In the genomic region with DNA sequence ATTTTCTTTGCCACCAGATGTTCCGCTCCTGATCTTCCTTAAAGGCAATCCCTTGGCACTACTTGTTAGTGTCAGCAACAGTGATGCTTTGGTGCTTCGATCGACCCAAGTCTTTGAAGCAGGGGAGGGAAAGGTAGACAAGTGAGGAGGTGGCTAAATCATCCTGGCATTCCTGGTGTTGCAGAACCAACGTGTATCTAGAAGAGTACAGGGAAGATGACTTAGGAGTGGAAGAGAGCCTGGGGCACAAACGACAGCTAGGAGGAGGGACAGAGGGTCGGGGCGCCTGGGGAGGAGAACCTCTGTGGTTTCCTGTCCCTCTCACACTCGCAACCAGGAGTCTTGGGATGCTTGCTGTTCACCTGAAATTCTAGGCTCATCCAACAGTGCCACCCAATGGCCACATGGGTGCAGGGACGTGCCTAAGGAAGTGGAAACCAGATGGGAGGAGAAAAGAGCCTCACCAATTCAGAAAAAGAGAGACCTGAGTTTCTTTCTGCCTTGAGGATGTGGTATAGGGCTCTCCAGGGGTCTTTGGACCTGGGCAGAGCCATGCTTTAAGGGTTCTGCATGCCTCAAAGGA, we compare ENCODE assay signal across 8 cellular contexts. TPM values are rescaled to one million over a fixed set of nuclear protein-coding genes. Genes with fewer than 3 reads are reported as not detected.
DNase-seq lines count a peak whose midpoint lies in the region; ATAC-seq, FAIRE-seq and TF ChIP-seq lines count a peak whose summit lies in the region.

No MANE protein-coding gene starts in this region.

- H3K27ac ChIP-seq in SU-DHL-6 (ENCODE audit: low read depth, low read length), result no peak overlapping the region

- H3K4me3 ChIP-seq in SU-DHL-6 (ENCODE audit: insufficient read depth, low read length, poor library complexity, severe bottlenecking) (no peak overlapping the region), bronchial epithelial cell (ENCODE audit: low read depth, low read length) (no peak overlapping the region)

- no peaks in the 10 kb centered on the region for H3K9me3 ChIP-seq in SU-DHL-6 (ENCODE audit: insufficient read depth, low read length)

- TF ChIP-seq CTCF in SU-DHL-6 (IDR thresholded peaks at IDR 0.05; ENCODE audit: insufficient read depth, low read length, poor library complexity, severe bottlenecking), result peak; percentile 84
- TF ChIP-seq CTCF in bronchial epithelial cell (IDR thresholded peaks at IDR 0.05; ENCODE audit: insufficient read depth, low read length, severe bottlenecking), result peak; percentile 87

- FAIRE-seq in bronchial epithelial cell (lab: Jason Lieb, UNC), result no peak

- H3K4me2 ChIP-seq in SU-DHL-6 (ENCODE audit: low read depth, low read length, poor library complexity, severe bottlenecking), result no peak overlapping the region

- no peak overlapping the region for H2AFZ ChIP-seq in SU-DHL-6 (ENCODE audit: low read depth, low read length, severe bottlenecking)

- H3K36me3 ChIP-seq in SU-DHL-6 (ENCODE audit: low read length) (no peaks in the 10 kb centered on the region), bronchial epithelial cell (ENCODE audit: control insufficient read depth, insufficient read depth, low read length) (no peaks in the 10 kb centered on the region)

- H3K27me3 ChIP-seq in SU-DHL-6 (ENCODE audit: low read length) (no peaks in the 10 kb centered on the region), bronchial epithelial cell (ENCODE audit: control insufficient read depth, insufficient read depth, low read length) (peaks cover 13% of the 10 kb centered on the region)

- no peaks in the 10 kb centered on the region for H3K79me2 ChIP-seq in SU-DHL-6 (ENCODE audit: insufficient read depth, low read length)

- DNase-seq in Right ventricle myocardium inferior (ENCODE audit: missing footprints), result peak; percentile 75
- no peak for DNase-seq in cardiac septum (ENCODE audit: low spot score)
- peak; percentile 47 for DNase-seq in NCI-H146 treated with DMSO at 0.1 percent for 48 hours (lab: John Stamatoyannopoulos, UW; ENCODE audit: unreplicated experiment)
- peak; percentile 67 for DNase-seq in bronchial epithelial cell (ENCODE audit: low read depth)
- DNase-seq in kidney glomerular epithelial cell (lab: John Stamatoyannopoulos, UW), result peak; percentile 49
- peak; percentile 26 for DNase-seq in stimulated activated CD8-positive, alpha-beta memory T cell treated with anti-CD3 and anti-CD28 coated beads, Interleukin-12 subunit alpha, Interleukin-12 subunit beta, amount 100 ng/mL, for 1 hour (ENCODE audit: low read depth)

- H4K20me1 ChIP-seq in SU-DHL-6 (ENCODE audit: low read depth, low read length), result no peaks in the 10 kb centered on the region

- H3K9me2 ChIP-seq in SU-DHL-6 (replicated peaks; ENCODE audit: insufficient read depth, low read length), result no peaks in the 10 kb centered on the region

- intact Hi-C loops in Right ventricle myocardium inferior (cut with DNase I) (loop anchor here (1.0 to 2.0 kb wide), 2 partner anchors 60 to 91 kb away; no protein-coding TSS in a partner anchor), cardiac septum (cut with DNase I) (loop anchor here (1.0 to 10.0 kb wide), 4 partner anchors 61 to 411 kb away; no protein-coding TSS in a partner anchor)

- no peak overlapping the region for H3K9ac ChIP-seq in SU-DHL-6 (ENCODE audit: low read length)

- H3F3A ChIP-seq in SU-DHL-6 (ENCODE audit: insufficient read depth), result no peaks in the 10 kb centered on the region

- peak; percentile 73 for ATAC-seq in Right ventricle myocardium inferior
- no peak for ATAC-seq in HG02588 (IDR thresholded peaks at IDR 0.05; ENCODE audit: unreplicated experiment)

RNA-seq across cellular contexts. Expression of a gene that starts 9.5 kb away (rescaled TPM):
- total RNA-seq in Right ventricle myocardium inferior (1.5 TPM), cardiac septum (0.51 TPM), bronchial epithelial cell (not detected in 2 replicates)

RNA-seq across cellular contexts. Expression of a gene that starts 59.1 kb away (rescaled TPM):
- total RNA-seq in Right ventricle myocardium inferior, result 0.38 TPM
- 0.62 TPM for total RNA-seq in cardiac septum
- not detected in 2 replicates for total RNA-seq in bronchial epithelial cell
